1 cellular context compared by ENCODE assay signal in the genomic region with DNA sequence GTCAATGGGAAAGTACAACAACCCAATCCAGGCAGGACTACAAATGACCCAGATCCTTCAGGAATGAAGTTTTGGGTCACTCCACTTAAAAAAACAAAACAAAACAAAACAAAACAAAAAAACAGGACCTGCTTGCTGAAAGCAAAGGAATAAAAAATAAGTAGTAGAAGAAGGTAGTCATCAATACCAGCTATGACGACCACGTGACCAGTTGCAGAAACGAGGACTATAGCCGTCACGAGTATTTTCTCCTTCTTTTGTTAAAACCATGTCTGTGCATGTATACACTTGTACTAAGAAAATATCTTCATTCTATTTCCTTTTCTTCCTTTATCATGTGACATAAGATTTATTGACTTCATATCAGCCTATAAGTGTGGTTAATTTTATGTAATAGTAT.
TF ChIP-seq lines count a peak whose summit lies in the region.

No MANE protein-coding gene starts in this region.

TF ChIP-seq in HepG2, 621 proteins besides CTCF, POLR2A, EP300 and RAD21 (continued from another document):
- TF ChIP-seq USF2 (IDR thresholded peaks at IDR 0.05; ENCODE audit: low read depth, low read length) (0 out of 2 replicates have a peak, but pooled peaks have one; percentile 4), USF2 (CRISPR knock-in tag; IDR thresholded peaks at IDR 0.05; ENCODE audit: borderline replicate concordance) (no peak)
- TF ChIP-seq, protein P1, sequence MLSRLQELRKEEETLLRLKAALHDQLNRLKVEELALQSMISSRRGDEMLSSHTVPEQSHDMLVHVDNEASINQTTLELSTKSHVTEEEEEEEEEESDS (CRISPR knock-in tag; IDR thresholded peaks at IDR 0.05; ENCODE audit: borderline replicate concordance), result no peak
